1 cellular context compared by ENCODE assay signal in the genomic region with DNA sequence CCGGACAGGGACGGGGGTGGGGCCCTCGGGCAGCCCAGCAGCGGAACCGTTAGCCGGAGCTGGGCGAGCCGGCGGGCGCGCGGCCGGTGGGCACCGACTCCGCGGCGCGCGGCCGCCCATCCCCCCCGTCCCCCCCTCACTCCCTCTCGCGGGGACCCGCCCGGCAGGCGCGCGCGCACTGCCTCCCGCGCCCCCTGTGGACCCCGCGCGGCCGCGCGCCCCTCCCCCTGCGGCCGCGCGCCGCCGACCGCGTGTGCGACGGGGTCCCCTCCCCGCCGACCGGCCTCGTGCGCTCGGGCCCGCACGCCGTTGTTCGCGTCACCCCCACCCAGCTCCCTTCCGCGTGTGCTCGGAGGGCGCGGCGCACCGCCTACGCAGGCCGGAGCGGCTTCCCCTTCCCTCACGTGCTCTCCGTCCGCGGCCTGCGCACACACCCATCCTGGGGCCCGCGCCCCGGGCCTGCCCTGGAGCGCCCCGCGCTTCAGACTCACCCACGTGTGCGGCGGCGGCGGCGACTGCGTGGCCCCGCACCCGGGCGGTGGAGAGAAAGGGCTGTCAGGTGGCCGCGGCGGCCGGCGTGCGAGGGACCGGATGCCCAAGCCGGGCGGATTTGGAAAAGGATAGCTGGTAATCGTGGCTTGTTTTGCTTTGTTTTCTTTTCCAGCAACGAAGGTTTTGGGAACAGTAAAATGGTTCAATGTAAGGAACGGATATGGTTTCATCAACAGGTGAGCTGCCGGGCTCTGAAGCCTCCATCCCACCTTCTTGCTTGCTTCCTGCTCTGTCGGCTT.
TF ChIP-seq lines count a peak whose summit lies in the region.

No MANE protein-coding gene starts in this region.

TF ChIP-seq in HepG2, 621 proteins besides CTCF, POLR2A, EP300 and RAD21 (continued from another document):
- TF ChIP-seq, protein P1, sequence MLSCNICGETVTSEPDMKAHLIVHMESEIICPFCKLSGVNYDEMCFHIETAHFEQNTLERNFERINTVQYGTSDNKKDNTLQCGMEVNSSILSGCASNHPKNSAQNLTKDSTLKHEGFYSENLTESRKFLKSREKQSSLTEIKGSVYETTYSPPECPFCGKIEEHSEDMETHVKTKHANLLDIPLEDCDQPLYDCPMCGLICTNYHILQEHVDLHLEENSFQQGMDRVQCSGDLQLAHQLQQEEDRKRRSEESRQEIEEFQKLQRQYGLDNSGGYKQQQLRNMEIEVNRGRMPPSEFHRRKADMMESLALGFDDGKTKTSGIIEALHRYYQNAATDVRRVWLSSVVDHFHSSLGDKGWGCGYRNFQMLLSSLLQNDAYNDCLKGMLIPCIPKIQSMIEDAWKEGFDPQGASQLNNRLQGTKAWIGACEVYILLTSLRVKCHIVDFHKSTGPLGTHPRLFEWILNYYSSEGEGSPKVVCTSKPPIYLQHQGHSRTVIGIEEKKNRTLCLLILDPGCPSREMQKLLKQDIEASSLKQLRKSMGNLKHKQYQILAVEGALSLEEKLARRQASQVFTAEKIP (CRISPR knock-in tag; IDR thresholded peaks at IDR 0.05; ENCODE audit: borderline replicate concordance) = no peak
- 0 out of 2 replicates have a peak, but pooled peaks have one; percentile 40 for TF ChIP-seq ZNF205 (CRISPR knock-in tag; IDR thresholded peaks at IDR 0.05)
- TF ChIP-seq ZNF776 (CRISPR knock-in tag; IDR thresholded peaks at IDR 0.05) = peak; percentile 86
- TF ChIP-seq, protein P2, sequence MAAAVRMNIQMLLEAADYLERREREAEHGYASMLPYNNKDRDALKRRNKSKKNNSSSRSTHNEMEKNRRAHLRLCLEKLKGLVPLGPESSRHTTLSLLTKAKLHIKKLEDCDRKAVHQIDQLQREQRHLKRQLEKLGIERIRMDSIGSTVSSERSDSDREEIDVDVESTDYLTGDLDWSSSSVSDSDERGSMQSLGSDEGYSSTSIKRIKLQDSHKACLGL (CRISPR knock-in tag; IDR thresholded peaks at IDR 0.05) = peak; percentile 89
- TF ChIP-seq, protein P3, sequence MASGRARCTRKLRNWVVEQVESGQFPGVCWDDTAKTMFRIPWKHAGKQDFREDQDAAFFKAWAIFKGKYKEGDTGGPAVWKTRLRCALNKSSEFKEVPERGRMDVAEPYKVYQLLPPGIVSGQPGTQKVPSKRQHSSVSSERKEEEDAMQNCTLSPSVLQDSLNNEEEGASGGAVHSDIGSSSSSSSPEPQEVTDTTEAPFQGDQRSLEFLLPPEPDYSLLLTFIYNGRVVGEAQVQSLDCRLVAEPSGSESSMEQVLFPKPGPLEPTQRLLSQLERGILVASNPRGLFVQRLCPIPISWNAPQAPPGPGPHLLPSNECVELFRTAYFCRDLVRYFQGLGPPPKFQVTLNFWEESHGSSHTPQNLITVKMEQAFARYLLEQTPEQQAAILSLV (CRISPR knock-in tag; IDR thresholded peaks at IDR 0.05; ENCODE audit: borderline replicate concordance) = peak; percentile 25; the same call in 1 of the 2 replicates
- TF ChIP-seq HOXA7 (CRISPR knock-in tag; IDR thresholded peaks at IDR 0.05) = no peak
- TF ChIP-seq SP2 (CRISPR knock-in tag; IDR thresholded peaks at IDR 0.05) = peak; percentile 32; the same call in 1 of the 2 replicates
- peak; percentile 56; the same call in 1 of the 2 replicates for TF ChIP-seq NKX3-1 (CRISPR knock-in tag; IDR thresholded peaks at IDR 0.05)
- peak; percentile 93 for TF ChIP-seq MXI1 (IDR thresholded peaks at IDR 0.05; ENCODE audit: borderline replicate concordance, low read depth, low read length)
- no peak for TF ChIP-seq ZNF720 (CRISPR knock-in tag; IDR thresholded peaks at IDR 0.05)
- TF ChIP-seq NFKB2 (CRISPR knock-in tag; IDR thresholded peaks at IDR 0.05; ENCODE audit: borderline replicate concordance) = peak; percentile 77
- peak; percentile 61 for TF ChIP-seq DMAP1 (CRISPR knock-in tag; IDR thresholded peaks at IDR 0.05)
- TF ChIP-seq PHF8 (CRISPR knock-in tag; IDR thresholded peaks at IDR 0.05) = peak; percentile 37; the same call in 1 of the 2 replicates
- no peak for TF ChIP-seq FOXA1 (IDR thresholded peaks at IDR 0.05)
- TF ChIP-seq FOXA1 (CRISPR knock-in tag; IDR thresholded peaks at IDR 0.05) = no peak
- TF ChIP-seq HDAC1 (CRISPR knock-in tag; IDR thresholded peaks at IDR 0.05) = peak; percentile 76
TF ChIP-seq in HepG2: peak in this region for 140.
